10 cellular contexts compared by ENCODE assay signal in the genomic region with DNA sequence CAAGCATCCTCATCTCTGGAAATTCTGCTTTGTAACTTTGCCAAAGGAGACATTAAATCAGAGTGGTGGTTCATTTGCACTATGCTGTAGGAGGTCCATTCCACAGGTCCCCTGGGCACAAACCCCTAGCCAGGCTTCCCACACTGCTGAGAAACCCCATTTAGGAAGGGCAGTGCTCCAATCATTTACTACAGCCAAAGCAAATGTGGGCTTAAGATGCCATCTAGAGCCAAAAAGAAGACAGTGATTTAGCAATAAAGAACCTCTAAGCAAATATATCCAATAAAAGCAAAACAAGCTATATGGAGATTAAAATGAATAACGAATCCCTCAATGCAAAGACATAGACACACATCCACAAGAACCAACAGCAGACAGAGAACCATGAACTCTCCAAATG.
DNase-seq lines count a peak whose midpoint lies in the region; ATAC-seq and TF ChIP-seq lines count a peak whose summit lies in the region.
"Had no signal": no experiment of that assay in that cellular context is flagged by ENCODE, and none has a peak within 500 bp of the region (broad histone marks: within the 10 kb centered on the region; RNA-seq: fewer than 3 reads in every experiment).

No MANE protein-coding gene starts in this region.

- H3K4me3 ChIP-seq in retinal pigment epithelial cell (ENCODE audit: low read length), result no peak overlapping the region
- H3K4me3 ChIP-seq: BLaER1, stomach had no signal

- TF ChIP-seq CTCF in retinal pigment epithelial cell (conservative IDR thresholded peaks at IDR 0.05; ENCODE audit: low read depth, low read length), result peak; percentile 51

- no peak for ATAC-seq in GM21528 (IDR thresholded peaks at IDR 0.05; ENCODE audit: low FRiP score, unreplicated experiment)

- DNase-seq in NCI-H1694 treated with DMSO at 0.1 percent for 48 hours (lab: John Stamatoyannopoulos, UW) (peak; percentile 15), NCI-H1694 (lab: John Stamatoyannopoulos, UW) (no peak), NCI-H460 (ENCODE audit: extremely low read depth, low read depth) (peak; percentile 3), dermis blood vessel endothelial cell (peak; percentile 71), retinal pigment epithelial cell (ENCODE audit: low read depth) (peak; percentile 5), NCI-H2107 treated with DMSO at 0.1 percent for 48 hours (lab: John Stamatoyannopoulos, UW; ENCODE audit: unreplicated experiment) (no peak)
- DNase-seq in activated naive CD4-positive, alpha-beta T cell (lab: John Stamatoyannopoulos, UW), result no peak
- DNase-seq: stomach had no signal

Comparison
In these comparisons a context has a peak if more than half of its experiments do, and no peak if none do; other contexts are left out.
1. DNase-seq: peak in NCI-H1694 treated with DMSO at 0.1 percent for 48 hours (single experiment), NCI-H460 (single experiment), dermis blood vessel endothelial cell (single experiment) and retinal pigment epithelial cell (single experiment); none in NCI-H1694 (single experiment), NCI-H2107 treated with DMSO at 0.1 percent for 48 hours (single experiment) and activated naive CD4-positive, alpha-beta T cell (0 of 4).